ENCODE assay signal across 14 cellular contexts in the genomic region with DNA sequence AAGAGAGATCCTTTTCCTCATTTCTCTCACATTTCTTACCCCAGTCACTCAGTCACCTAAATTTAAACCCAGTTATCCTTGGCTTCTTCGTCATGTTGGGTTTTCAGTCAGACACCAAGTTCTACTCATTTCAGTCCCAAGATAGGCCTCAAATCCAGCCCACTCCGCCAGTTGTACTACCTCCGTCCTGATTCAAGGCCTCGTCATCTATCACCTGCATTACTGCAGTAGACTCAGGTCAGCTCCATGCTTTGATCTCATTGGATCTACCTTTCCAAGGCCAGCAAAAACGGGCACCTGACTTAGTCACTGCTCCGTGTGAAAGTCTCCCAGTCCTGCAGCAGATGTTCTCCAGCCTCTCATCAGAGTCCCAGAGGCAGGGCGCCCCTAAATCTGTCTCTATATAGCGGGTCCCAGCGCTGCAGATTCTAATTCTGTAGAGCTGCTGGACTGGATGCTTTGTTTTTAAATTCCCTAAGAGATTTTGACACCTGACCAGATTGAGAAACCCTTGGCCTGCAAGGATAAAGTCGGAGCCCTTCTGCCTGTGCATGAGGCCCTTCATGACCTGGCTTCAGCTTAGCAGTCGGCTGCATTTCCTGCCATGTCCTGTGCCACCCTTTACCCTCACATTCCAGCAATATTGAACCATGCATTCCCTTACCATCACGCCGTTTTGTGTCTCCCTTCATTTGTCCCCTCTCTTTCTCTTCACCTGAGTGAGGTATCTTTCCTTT. TPM values are rescaled to one million over a fixed set of nuclear protein-coding genes. Genes with fewer than 3 reads are reported as not detected.
DNase-seq lines count a peak whose midpoint lies in the region; ATAC-seq and TF ChIP-seq lines count a peak whose summit lies in the region.
"Had no signal": no experiment of that assay in that cellular context is flagged by ENCODE, and none has a peak within 500 bp of the region (broad histone marks: within the 10 kb centered on the region; RNA-seq: fewer than 3 reads in every experiment).

No MANE protein-coding gene starts in this region.

- ATAC-seq in GM23338 (no peak), GM19397 (IDR thresholded peaks at IDR 0.05; ENCODE audit: unreplicated experiment) (no peak)
- ATAC-seq: GM12878 had no signal

- H3K4me2 ChIP-seq in GM23338 (no peak overlapping the region), neural progenitor cell (no peak overlapping the region)

- H3K4me3 Mint-ChIP-seq in activated naive CD4-positive, alpha-beta T cell treated with anti-CD3 and anti-CD28 coated beads for 36 hours: no peak overlapping the region
- H3K4me3 Mint-ChIP-seq in GM23338 (no peak overlapping the region), neural progenitor cell (no peak overlapping the region)

- H3K36me3 ChIP-seq in GM23338 (ENCODE audit: insufficient read depth) (no peaks in the 10 kb centered on the region), neural progenitor cell (peaks cover 10% of the 10 kb centered on the region), HAP-1 (replicated peaks) (peaks cover 11% of the 10 kb centered on the region)

- H3K79me2 ChIP-seq in GM23338 (replicated peaks; ENCODE audit: insufficient read depth): peaks cover 41% of the 10 kb centered on the region
- H3K79me2 ChIP-seq in neural progenitor cell (ENCODE audit: low read depth): peaks cover 98% of the 10 kb centered on the region

- H3K27ac ChIP-seq in GM23338 (ENCODE audit: low read depth): no peak overlapping the region
- no peak overlapping the region for H3K27ac ChIP-seq in neural progenitor cell

- H3K27me3 Mint-ChIP-seq in activated naive CD4-positive, alpha-beta T cell treated with anti-CD3 and anti-CD28 coated beads for 36 hours (ENCODE audit: low read depth): no peaks in the 10 kb centered on the region
- H3K27me3 Mint-ChIP-seq in GM23338 (ENCODE audit: insufficient read depth, low read depth, poor library complexity) (peaks cover 1% of the 10 kb centered on the region), neural progenitor cell (ENCODE audit: insufficient read depth, low read depth) (peaks cover 2% of the 10 kb centered on the region)

- H3K9me3 ChIP-seq in neural progenitor cell (ENCODE audit: low read depth) (no peaks in the 10 kb centered on the region), HAP-1 (no peaks in the 10 kb centered on the region)

- no peaks in the 10 kb centered on the region for H3F3A ChIP-seq in GM23338 (replicated peaks; ENCODE audit: low read depth)
- H3F3A ChIP-seq in neural progenitor cell (ENCODE audit: low read depth): no peaks in the 10 kb centered on the region

- TF ChIP-seq CTCF in GM23338 (conservative IDR thresholded peaks at IDR 0.05; ENCODE audit: low read depth in 2 of 2): no peak
- TF ChIP-seq CTCF in neural progenitor cell (IDR thresholded peaks at IDR 0.05): no peak

- no peak overlapping the region for H2AFZ ChIP-seq in GM23338
- no peak overlapping the region for H2AFZ ChIP-seq in neural progenitor cell (replicated peaks)

- no peak overlapping the region for H3K4me3 ChIP-seq in GM23338
- no peak overlapping the region for H3K4me3 ChIP-seq in neural progenitor cell
- no peak overlapping the region for H3K4me3 ChIP-seq in HAP-1
- H3K4me3 ChIP-seq: GM12878 had no signal

- H3K9ac ChIP-seq in neural progenitor cell: no peak overlapping the region

- no peak for DNase-seq in activated naive CD4-positive, alpha-beta T cell treated with anti-CD3 and anti-CD28 coated beads for 36 hours
- DNase-seq in activated naive CD4-positive, alpha-beta T cell treated with anti-CD3 and anti-CD28 coated beads, Interleukin-2, amount 50 U/mL, for 16 hours: no peak
- no peak for DNase-seq in GM23338 (ENCODE audit: low spot score)
- DNase-seq in amniotic epithelial cell (ENCODE audit: low read depth): peak; percentile 9
- no peak for DNase-seq in neural progenitor cell (ENCODE audit: low spot score)
- no peak for DNase-seq in cortex of kidney (lab: John Stamatoyannopoulos, UW)
- no peak for DNase-seq in HAP-1 (ENCODE audit: low spot score in 2 of 2)
- DNase-seq: Calu3, left ventricle myocardium superior, NCI-H1417 treated with DMSO at 0.1 percent for 48 hours, NCI-H2171 treated with DMSO at 0.1 percent for 48 hours, NCI-H82 had no signal

- H3K9me2 ChIP-seq in GM23338 (ENCODE audit: insufficient read depth): no peaks in the 10 kb centered on the region

- CTCF ChIA-PET in activated naive CD4-positive, alpha-beta T cell treated with anti-CD3 and anti-CD28 coated beads for 36 hours (lab: Charles Lee): interaction anchor here (0.5 kb wide), 1 partner anchor 346 kb away, joined by 4 read pairs; no protein-coding TSS in a partner anchor

- H3K36me3 Mint-ChIP-seq in activated naive CD4-positive, alpha-beta T cell treated with anti-CD3 and anti-CD28 coated beads for 36 hours (ENCODE audit: low read depth): peaks cover 7% of the 10 kb centered on the region
- peaks cover 14% of the 10 kb centered on the region for H3K36me3 Mint-ChIP-seq in GM23338 (ENCODE audit: low read depth)
- H3K36me3 Mint-ChIP-seq in neural progenitor cell: peaks cover 30% of the 10 kb centered on the region

- H3K4me1 ChIP-seq in GM23338 (ENCODE audit: insufficient read depth) (no peaks in the 10 kb centered on the region), neural progenitor cell (no peaks in the 10 kb centered on the region), HAP-1 (peaks cover 6% of the 10 kb centered on the region)

- H4K20me1 ChIP-seq in GM23338 (replicated peaks; ENCODE audit: insufficient read depth) (no peaks in the 10 kb centered on the region), neural progenitor cell (ENCODE audit: low read depth) (peaks cover 7% of the 10 kb centered on the region)

- H3K27me3 ChIP-seq in GM23338 (ENCODE audit: insufficient read depth) (no peaks in the 10 kb centered on the region), neural progenitor cell (no peaks in the 10 kb centered on the region), HAP-1 (ENCODE audit: low read depth) (no peaks in the 10 kb centered on the region)

- H3K9me3 Mint-ChIP-seq in activated naive CD4-positive, alpha-beta T cell treated with anti-CD3 and anti-CD28 coated beads for 36 hours: no peaks in the 10 kb centered on the region
- H3K9me3 Mint-ChIP-seq in GM23338 (no peaks in the 10 kb centered on the region), neural progenitor cell (no peaks in the 10 kb centered on the region)

- peak overlapping the region; percentile 62 for H3K27ac Mint-ChIP-seq in activated naive CD4-positive, alpha-beta T cell treated with anti-CD3 and anti-CD28 coated beads for 36 hours
- H3K27ac Mint-ChIP-seq in GM23338: peak overlapping the region; percentile 50; the same call in 1 of the 2 replicates
- H3K27ac Mint-ChIP-seq in neural progenitor cell: peak overlapping the region; percentile 5

- intact Hi-C loops in activated naive CD4-positive, alpha-beta T cell treated with anti-CD3 and anti-CD28 coated beads for 36 hours (cut with micrococcal nuclease): no loop called here

- peaks cover 45% of the 10 kb centered on the region for H3K4me1 Mint-ChIP-seq in activated naive CD4-positive, alpha-beta T cell treated with anti-CD3 and anti-CD28 coated beads for 36 hours (ENCODE audit: low read depth)
- peaks cover 24% of the 10 kb centered on the region for H3K4me1 Mint-ChIP-seq in GM23338
- peaks cover 4% of the 10 kb centered on the region for H3K4me1 Mint-ChIP-seq in neural progenitor cell

- in situ Hi-C loops in HAP-1 (cut with MboI; ENCODE audit: low sequenced_read_pairs): no loop called here

TF ChIP-seq in GM23338, 12 proteins besides CTCF, POLR2A, EP300 and RAD21:
- no peak for TF ChIP-seq EZH2phosphoT487 (IDR thresholded peaks at IDR 0.05; ENCODE audit: unreplicated experiment)
- TF ChIP-seq NANOG (IDR thresholded peaks at IDR 0.05; ENCODE audit: borderline replicate concordance): no peak

RNA-seq across cellular contexts. Expression of a gene that starts 53.7 kb away (rescaled TPM):
- total RNA-seq in activated naive CD4-positive, alpha-beta T cell treated with anti-CD3 and anti-CD28 coated beads for 36 hours: 10 to 100 TPM; 27.1 to 27.9 TPM
- total RNA-seq in GM23338 (2014; rRNA removed; shearing (Covaris generic)): 15.4 and 15.9 TPM in 2 replicates
- polyA plus RNA-seq in GM23338 (2016; fragmentation: Nextera tagmentation; extraction: Ambion mirVana): 8.3 and 11.0 TPM in 2 replicates
- 48.2 and 59.1 TPM in 2 replicates for total RNA-seq in neural progenitor cell (ENCODE audit: low replicate concordance)

Comparison
In these comparisons a context has a peak if more than half of its experiments do, and no peak if none do; other contexts are left out.
1. H3K27ac Mint-ChIP-seq: peak in every context shown above with its lines; median percentile 62 in activated naive CD4-positive, alpha-beta T cell treated with anti-CD3 and anti-CD28 coated beads for 36 hours; 50 in GM23338; 5 in neural progenitor cell.